In the genomic region with DNA sequence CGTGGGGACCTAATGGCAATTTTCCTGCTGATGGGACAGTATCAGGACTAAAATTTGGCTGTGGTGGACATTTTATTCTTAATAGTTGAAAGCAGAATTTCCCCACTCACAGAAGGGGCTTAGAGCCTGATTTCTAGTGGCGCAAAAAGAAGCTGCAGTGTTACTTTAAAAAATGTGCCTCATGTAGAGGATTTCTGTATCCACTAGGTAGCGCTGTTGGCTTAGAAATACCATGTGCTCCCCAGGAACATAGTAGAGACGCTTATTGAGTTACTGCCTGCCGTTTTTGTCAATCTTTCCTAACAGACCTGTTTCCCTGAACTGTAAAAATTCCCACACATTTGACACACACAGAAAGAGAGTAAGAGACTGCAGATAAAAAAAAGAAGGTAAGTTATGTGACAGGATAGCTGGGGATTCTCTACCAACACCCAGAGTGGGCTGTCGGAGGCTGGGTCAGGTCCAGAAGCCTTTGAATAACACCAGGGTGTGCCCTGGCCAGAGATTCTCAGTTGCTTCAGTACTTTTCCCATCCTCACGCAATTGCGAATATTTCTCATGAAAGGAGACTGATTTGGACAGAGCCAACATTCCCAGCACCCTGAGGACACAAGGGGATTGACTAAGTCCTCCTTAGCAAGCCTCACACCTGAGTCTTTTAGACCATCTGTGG, we compare ENCODE assay signal across 8 cellular contexts.
DNase-seq lines count a peak whose midpoint lies in the region; ATAC-seq and TF ChIP-seq lines count a peak whose summit lies in the region.

No MANE protein-coding gene starts in this region.

- H2AK5ac ChIP-seq in neuronal stem cell (ENCODE audit: low read depth, low read length) = no peak overlapping the region

- H3K9ac ChIP-seq in neuronal stem cell (ENCODE audit: low read depth, low read length, poor library complexity) = no peak overlapping the region

- H2BK12ac ChIP-seq in neuronal stem cell (ENCODE audit: low read length) = no peak overlapping the region

- H3K27me3 Mint-ChIP-seq in stimulated activated memory B cell treated with anti-CD40 and anti-IgM and Interleukin-4, amounts not matched to agents 10 μg/mL and 1 μg/mL and 100 μg/mL, for 72 hours = no peaks in the 10 kb centered on the region

- no peak overlapping the region for H2BK120ac ChIP-seq in neuronal stem cell (ENCODE audit: low read depth, low read length)

- ATAC-seq in HG02885 (IDR thresholded peaks at IDR 0.05; ENCODE audit: poor library complexity, unreplicated experiment) = peak; percentile 92
- ATAC-seq in stimulated activated memory B cell treated with anti-CD40 and anti-IgM and Interleukin-4, amounts not matched to agents 10 μg/mL and 1 μg/mL and 100 μg/mL, for 72 hours = no peak

- peak overlapping the region; percentile 36 for H3K4me3 ChIP-seq in A673 (ENCODE audit: low read depth, low read length, poor library complexity, severe bottlenecking)
- H3K4me3 ChIP-seq in WI38 (ENCODE audit: low read depth, low read length) = no peak overlapping the region
- H3K4me3 ChIP-seq in fibroblast of mammary gland (ENCODE audit: control insufficient read depth, low read depth, low read length) = no peak overlapping the region
- H3K4me3 ChIP-seq in neuronal stem cell (ENCODE audit: low read length in 2 of 2) = no peak overlapping the region

- no peaks in the 10 kb centered on the region for H3K36me3 Mint-ChIP-seq in stimulated activated memory B cell treated with anti-CD40 and anti-IgM and Interleukin-4, amounts not matched to agents 10 μg/mL and 1 μg/mL and 100 μg/mL, for 72 hours

- H3K36me3 ChIP-seq in A673 (ENCODE audit: insufficient read depth, low read length, poor library complexity, severe bottlenecking) (no peaks in the 10 kb centered on the region), neuronal stem cell (replicated peaks in 1 of 2; ENCODE audit: control insufficient read depth in 2 of 2, insufficient read depth in 2 of 2, low read length in 2 of 2) (no peaks in the 10 kb centered on the region)

- no peak overlapping the region for H3K4me2 ChIP-seq in neuronal stem cell (ENCODE audit: insufficient read depth, low read length, poor library complexity, severe bottlenecking)

- H3K27me3 ChIP-seq in A673 (replicated peaks; ENCODE audit: insufficient read depth, low read depth, low read length, poor library complexity) = no peaks in the 10 kb centered on the region
- H3K27me3 ChIP-seq in neuronal stem cell (ENCODE audit: control insufficient read depth in 3 of 3, insufficient read depth in 3 of 3, low read depth in 1 of 3, low read length in 3 of 3) = no peaks in the 10 kb centered on the region

- WGBS in neuronal stem cell (ENCODE audit: extremely low coverage in 2 of 2, insufficient read length in 2 of 2, insufficient replicate concordance in 1 of 2), 2 donors = no CpG with 5 or more reads among the region's 8 CpGs

- no peak overlapping the region for H3K14ac ChIP-seq in neuronal stem cell (ENCODE audit: low read length)

- no peak overlapping the region for H4K91ac ChIP-seq in neuronal stem cell (ENCODE audit: low read depth, low read length, poor library complexity)

- no peaks in the 10 kb centered on the region for H3K79me1 ChIP-seq in neuronal stem cell (ENCODE audit: low read depth, low read length)

- H3K4me1 ChIP-seq in A673 (ENCODE audit: insufficient read depth, low read length, poor library complexity, severe bottlenecking) (no peaks in the 10 kb centered on the region), neuronal stem cell (ENCODE audit: control insufficient read depth in 2 of 2, insufficient read depth in 1 of 2, low read depth in 1 of 2, low read length in 2 of 2) (no peaks in the 10 kb centered on the region)

- no peak overlapping the region for H2BK5ac ChIP-seq in neuronal stem cell (ENCODE audit: low read length)

- H3K27ac ChIP-seq in A673 (ENCODE audit: low read depth, low read length, poor library complexity, severe bottlenecking) (no peak overlapping the region), neuronal stem cell (replicated peaks; ENCODE audit: low read length) (no peak overlapping the region)

- no peak overlapping the region for H2BK15ac ChIP-seq in neuronal stem cell (ENCODE audit: low read length)

- H2AFZ ChIP-seq in neuronal stem cell (ENCODE audit: low read length) = no peak overlapping the region

- H3K18ac ChIP-seq in neuronal stem cell (ENCODE audit: low read length) = no peak overlapping the region

- no peak overlapping the region for H4K8ac ChIP-seq in neuronal stem cell (ENCODE audit: low read depth, low read length)

- CTCF ChIA-PET in A673 (lab: Charles Lee) = interaction anchor here (1.0 kb wide), 1 partner anchor 205 kb away, joined by 3 read pairs; no protein-coding TSS in a partner anchor

- no peak overlapping the region for H3K4ac ChIP-seq in neuronal stem cell (ENCODE audit: low read length)

- no peak overlapping the region for H3K4me3 Mint-ChIP-seq in stimulated activated memory B cell treated with anti-CD40 and anti-IgM and Interleukin-4, amounts not matched to agents 10 μg/mL and 1 μg/mL and 100 μg/mL, for 72 hours

- H3K4me1 Mint-ChIP-seq in stimulated activated memory B cell treated with anti-CD40 and anti-IgM and Interleukin-4, amounts not matched to agents 10 μg/mL and 1 μg/mL and 100 μg/mL, for 72 hours = peaks cover 7% of the 10 kb centered on the region

- no peak overlapping the region for H3K23ac ChIP-seq in neuronal stem cell (ENCODE audit: low read depth, low read length, poor library complexity)

- TF ChIP-seq CTCF in A673 (conservative IDR thresholded peaks at IDR 0.05; ENCODE audit: low read depth, low read length) = peak; percentile 70
- TF ChIP-seq CTCF in WI38 (IDR thresholded peaks at IDR 0.05; ENCODE audit: low read depth, low read length) = peak; percentile 17; the same call in 1 of the 2 replicates
- TF ChIP-seq CTCF in fibroblast of mammary gland (conservative IDR thresholded peaks at IDR 0.05; ENCODE audit: control insufficient read depth, insufficient read depth, low read depth, low read length) = peak; percentile 60

- BruUV-seq in A673 (replicated peaks; lab: Mats Ljungman, UMichigan) = no TSS peak

- intact Hi-C loops in A673 (cut with micrococcal nuclease; ENCODE audit: unreplicated experiment) = loop anchor here (1.0 to 2.0 kb wide), 3 partner anchors 97 to 205 kb away; no protein-coding TSS in a partner anchor

- no peaks in the 10 kb centered on the region for H3K9me3 ChIP-seq in A673 (ENCODE audit: low read depth, low read length, poor library complexity, severe bottlenecking)
- no peaks in the 10 kb centered on the region for H3K9me3 ChIP-seq in neuronal stem cell (replicated peaks in 1 of 2; ENCODE audit: control insufficient read depth in 2 of 2, insufficient read depth in 1 of 2, low read depth in 1 of 2, low read length in 2 of 2)

- POLR2A ChIA-PET in A673 (lab: Charles Lee; ENCODE audit: low non-redundant PET) = no interaction called here

- H3K27ac Mint-ChIP-seq in stimulated activated memory B cell treated with anti-CD40 and anti-IgM and Interleukin-4, amounts not matched to agents 10 μg/mL and 1 μg/mL and 100 μg/mL, for 72 hours = no peak overlapping the region

- DNase-seq in A673 (ENCODE audit: low spot score) = peak; percentile 81
- peak; percentile 23 for DNase-seq in GM04504 (ENCODE audit: low read depth)
- DNase-seq in NCI-H2196 (lab: John Stamatoyannopoulos, UW; ENCODE audit: unreplicated experiment) = peak; percentile 48
- peak; percentile 65 for DNase-seq in fibroblast of mammary gland (ENCODE audit: low read depth)
- peak; percentile 11 for DNase-seq in neuronal stem cell (ENCODE audit: low spot score)

- no peaks in the 10 kb centered on the region for H3K9me3 Mint-ChIP-seq in stimulated activated memory B cell treated with anti-CD40 and anti-IgM and Interleukin-4, amounts not matched to agents 10 μg/mL and 1 μg/mL and 100 μg/mL, for 72 hours

Comparison
In these comparisons a context has a peak if more than half of its experiments do, and no peak if none do; other contexts are left out.
1. DNase-seq: peak in every context shown above with its lines; median percentile 81 in A673; 65 in fibroblast of mammary gland; 48 in NCI-H2196; 23 in GM04504; 11 in neuronal stem cell.
2. CTCF ChIP-seq: peak in every context shown above with its lines; median percentile 70 in A673; 60 in fibroblast of mammary gland; 17 in WI38.